Comparison of ENCODE assay signal across 1 cellular context in genomic region chr2:30147715-30148611, GRCh38.
TF ChIP-seq lines count a peak whose summit lies in the region.

No MANE protein-coding gene starts in this region.

TF ChIP-seq in SK-N-SH treated with all-trans-retinoic acid at 6 μM for 48 hours, 23 proteins besides CTCF, POLR2A, EP300 and RAD21 (continued from another document):
- TF ChIP-seq, protein P1, sequence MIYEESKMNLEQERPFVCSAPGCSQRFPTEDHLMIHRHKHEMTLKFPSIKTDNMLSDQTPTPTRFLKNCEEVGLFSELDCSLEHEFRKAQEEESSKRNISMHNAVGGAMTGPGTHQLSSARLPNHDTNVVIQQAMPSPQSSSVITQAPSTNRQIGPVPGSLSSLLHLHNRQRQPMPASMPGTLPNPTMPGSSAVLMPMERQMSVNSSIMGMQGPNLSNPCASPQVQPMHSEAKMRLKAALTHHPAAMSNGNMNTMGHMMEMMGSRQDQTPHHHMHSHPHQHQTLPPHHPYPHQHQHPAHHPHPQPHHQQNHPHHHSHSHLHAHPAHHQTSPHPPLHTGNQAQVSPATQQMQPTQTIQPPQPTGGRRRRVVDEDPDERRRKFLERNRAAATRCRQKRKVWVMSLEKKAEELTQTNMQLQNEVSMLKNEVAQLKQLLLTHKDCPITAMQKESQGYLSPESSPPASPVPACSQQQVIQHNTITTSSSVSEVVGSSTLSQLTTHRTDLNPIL (CRISPR knock-in tag; IDR thresholded peaks at IDR 0.05; ENCODE audit: low read depth): no peak
- TF ChIP-seq BACH2 (CRISPR knock-in tag; IDR thresholded peaks at IDR 0.05; ENCODE audit: borderline replicate concordance) (no peak), PATZ1 (CRISPR knock-in tag; IDR thresholded peaks at IDR 0.05; ENCODE audit: borderline replicate concordance) (no peak), ZNF8 (CRISPR knock-in tag; IDR thresholded peaks at IDR 0.05) (no peak)
